Comparison of ENCODE assay signal across 8 cellular contexts in genomic region chr7:87599336-87599735, GRCh38. TPM values are rescaled to one million over a fixed set of nuclear protein-coding genes. Genes with fewer than 3 reads are reported as not detected.
A peak's percentile ranks its signal among the peaks of the same experiment; 100 is the strongest.
DNase-seq lines count a peak whose midpoint lies in the region; ATAC-seq lines count a peak whose summit lies in the region.

No MANE protein-coding gene starts in this region.

- DNase-seq in NCI-H510A treated with DMSO at 0.1 percent for 48 hours (lab: John Stamatoyannopoulos, UW) = peak; percentile 52
- DNase-seq in activated T-cell treated with anti-CD3 and anti-CD28 coated beads, Interleukin-2, amount 50 U/mL, for 1 hour = peak; percentile 37
- DNase-seq in mucosa of gallbladder (ENCODE audit: low spot score) = peak; percentile 60
- DNase-seq in inferior parietal cortex (ENCODE audit: extremely low spot score) = no peak
- no peak for DNase-seq in NCI-H774 (lab: John Stamatoyannopoulos, UW)
- no peak for DNase-seq in globus pallidus (ENCODE audit: low spot score)

- ATAC-seq in GM18511 (IDR thresholded peaks at IDR 0.05; ENCODE audit: unreplicated experiment) (peak; percentile 95), HG02610 (IDR thresholded peaks at IDR 0.05; ENCODE audit: unreplicated experiment) (peak; percentile 94)

RNA-seq across cellular contexts. Expression of gene ABCB1, which starts 1.3 kb away (rescaled TPM):
- total RNA-seq in mucosa of gallbladder = 181 TPM

RNA-seq across cellular contexts. Expression of gene RUNDC3B, which starts 28.9 kb away (rescaled TPM):
- 3.4 TPM for total RNA-seq in mucosa of gallbladder

Comparison
In these comparisons a context has a peak if more than half of its experiments do, and no peak if none do; other contexts are left out.
1. DNase-seq: peak in NCI-H510A treated with DMSO at 0.1 percent for 48 hours (single experiment), activated T-cell treated with anti-CD3 and anti-CD28 coated beads, Interleukin-2, amount 50 U/mL, for 1 hour (single experiment) and mucosa of gallbladder (single experiment); none in inferior parietal cortex (single experiment), NCI-H774 (single experiment) and globus pallidus (single experiment).